Comparison of ENCODE assay signal across 8 cellular contexts in genomic region chr16:58393138-58393504, GRCh38. TPM values are rescaled to one million over a fixed set of nuclear protein-coding genes. Genes with fewer than 3 reads are reported as not detected.
A peak's percentile ranks its signal among the peaks of the same experiment; 100 is the strongest.
DNase-seq lines count a peak whose midpoint lies in the region; ATAC-seq and FAIRE-seq lines count a peak whose summit lies in the region.

No MANE protein-coding gene starts in this region.

- H3K27me3 ChIP-seq in CD4-positive, CD25-positive, alpha-beta regulatory T cell (ENCODE audit: control insufficient read depth, insufficient read depth, low read length), result peaks cover 10% of the 10 kb centered on the region
- no peaks in the 10 kb centered on the region for H3K27me3 ChIP-seq in small intestine (ENCODE audit: control insufficient read depth in 2 of 2, insufficient read depth in 2 of 2, low read length in 2 of 2)

- DNase-seq in CD4-positive, CD25-positive, alpha-beta regulatory T cell, result no peak
- no peak for DNase-seq in activated T-helper 1 cell treated with anti-CD3 and anti-CD28 coated beads, Interleukin-12 subunit alpha, Interleukin-12 subunit beta, Interleukin-2, Interleukin-4 antibody, amounts not matched to agents 30 ng/mL and 10 ng/mL and 1 ng/mL, durations not matched to agents 14 hours and 24 hours and 36 hours (ENCODE audit: low spot score)
- DNase-seq in hepatic stellate cell (ENCODE audit: low spot score) (peak; percentile 16), small intestine (no peak), SK-N-DZ (ENCODE audit: low spot score) (no peak), GOT3 (lab: John Stamatoyannopoulos, UW) (no peak)

- intact Hi-C loops in activated T-helper 1 cell treated with anti-CD3 and anti-CD28 coated beads, Interleukin-12 subunit alpha, Interleukin-12 subunit beta, Interleukin-2, Interleukin-4 antibody, amounts not matched to agents 30 ng/mL and 10 ng/mL and 1 ng/mL, durations not matched to agents 14 hours and 24 hours and 36 hours (cut with micrococcal nuclease), result loop anchor here (2.0 kb wide), 6 partner anchors 56 to 1942 kb away; partner anchors contain the start of genes CFAP20, NUDT21, OGFOD1 and USB1

- H3K4me3 ChIP-seq in CD4-positive, CD25-positive, alpha-beta regulatory T cell (ENCODE audit: low read depth, low read length), result peak overlapping the region; percentile 86
- H3K4me3 ChIP-seq in small intestine (ENCODE audit: low read depth in 1 of 2, low read length in 2 of 2), result peak overlapping the region; percentile 86 to 87

- ATAC-seq in CD4-positive, CD25-positive, alpha-beta regulatory T cell (ENCODE audit: low read depth in 2 of 2), result no peak
- ATAC-seq in GM19324 (IDR thresholded peaks at IDR 0.05; ENCODE audit: low FRiP score, unreplicated experiment), result peak; percentile 30
- peak; percentile 12 for ATAC-seq in HG03439 (IDR thresholded peaks at IDR 0.05; ENCODE audit: unreplicated experiment)

- 48 to 61% (median 57%) methylated on average over 2 of the region's 2 CpGs for WGBS in small intestine, 3 donors

- H3K4me1 ChIP-seq in CD4-positive, CD25-positive, alpha-beta regulatory T cell (ENCODE audit: control insufficient read depth, insufficient read depth, low read length, poor library complexity, severe bottlenecking), result peaks cover 6% of the 10 kb centered on the region
- peaks cover 0 to 3% of the 10 kb centered on the region in 2 donors for H3K4me1 ChIP-seq in small intestine (ENCODE audit: control insufficient read depth in 2 of 2, insufficient read depth in 1 of 2, low read depth in 1 of 2, low read length in 1 of 2)

- H3K9me3 Mint-ChIP-seq in CD4-positive, CD25-positive, alpha-beta regulatory T cell, result peaks cover 0 to 7% (median 0%) of the 10 kb centered on the region in 7 donors
- peaks cover 9% of the 10 kb centered on the region for H3K9me3 Mint-ChIP-seq in activated T-helper 1 cell treated with anti-CD3 and anti-CD28 coated beads, Interleukin-12 subunit alpha, Interleukin-12 subunit beta, Interleukin-2, Interleukin-4 antibody, amounts not matched to agents 30 ng/mL and 10 ng/mL and 1 ng/mL, durations not matched to agents 14 hours and 24 hours and 36 hours

- no peaks in the 10 kb centered on the region for H3K36me3 Mint-ChIP-seq in CD4-positive, CD25-positive, alpha-beta regulatory T cell
- H3K36me3 Mint-ChIP-seq in activated T-helper 1 cell treated with anti-CD3 and anti-CD28 coated beads, Interleukin-12 subunit alpha, Interleukin-12 subunit beta, Interleukin-2, Interleukin-4 antibody, amounts not matched to agents 30 ng/mL and 10 ng/mL and 1 ng/mL, durations not matched to agents 14 hours and 24 hours and 36 hours (ENCODE audit: low read depth), result peaks cover 14% of the 10 kb centered on the region

- H3K27ac Mint-ChIP-seq in CD4-positive, CD25-positive, alpha-beta regulatory T cell, result peak overlapping the region; percentile 94 to 97 (median 95)
- peak overlapping the region; percentile 95 for H3K27ac Mint-ChIP-seq in activated T-helper 1 cell treated with anti-CD3 and anti-CD28 coated beads, Interleukin-12 subunit alpha, Interleukin-12 subunit beta, Interleukin-2, Interleukin-4 antibody, amounts not matched to agents 30 ng/mL and 10 ng/mL and 1 ng/mL, durations not matched to agents 14 hours and 24 hours and 36 hours

- H3K4me1 Mint-ChIP-seq in CD4-positive, CD25-positive, alpha-beta regulatory T cell, result peaks cover 2 to 20% (median 16%) of the 10 kb centered on the region in 4 donors
- peaks cover 21% of the 10 kb centered on the region for H3K4me1 Mint-ChIP-seq in activated T-helper 1 cell treated with anti-CD3 and anti-CD28 coated beads, Interleukin-12 subunit alpha, Interleukin-12 subunit beta, Interleukin-2, Interleukin-4 antibody, amounts not matched to agents 30 ng/mL and 10 ng/mL and 1 ng/mL, durations not matched to agents 14 hours and 24 hours and 36 hours (ENCODE audit: low read depth)

- H3K27ac ChIP-seq in CD4-positive, CD25-positive, alpha-beta regulatory T cell (ENCODE audit: insufficient read depth, low read length, poor library complexity, severe bottlenecking), result peak overlapping the region; percentile 76
- peak overlapping the region; percentile 32 to 35 for H3K27ac ChIP-seq in small intestine (ENCODE audit: low read depth in 1 of 2, low read length in 1 of 2)

- peaks cover 18% of the 10 kb centered on the region for H3K27me3 Mint-ChIP-seq in CD4-positive, CD25-positive, alpha-beta regulatory T cell
- H3K27me3 Mint-ChIP-seq in activated T-helper 1 cell treated with anti-CD3 and anti-CD28 coated beads, Interleukin-12 subunit alpha, Interleukin-12 subunit beta, Interleukin-2, Interleukin-4 antibody, amounts not matched to agents 30 ng/mL and 10 ng/mL and 1 ng/mL, durations not matched to agents 14 hours and 24 hours and 36 hours (ENCODE audit: insufficient read depth), result peaks cover 11% of the 10 kb centered on the region

- no peak for FAIRE-seq in small intestine (lab: Jason Lieb, UNC)

- no peaks in the 10 kb centered on the region for H3K36me3 ChIP-seq in CD4-positive, CD25-positive, alpha-beta regulatory T cell (ENCODE audit: control insufficient read depth, insufficient read depth, low read length)
- H3K36me3 ChIP-seq in small intestine (ENCODE audit: control insufficient read depth in 2 of 2, insufficient read depth in 2 of 2, low read length in 2 of 2), result no peaks in the 10 kb centered on the region

- H3K4me3 Mint-ChIP-seq in CD4-positive, CD25-positive, alpha-beta regulatory T cell, result peak overlapping the region; percentile 96 to 100 (median 100)
- peak overlapping the region; percentile 95 for H3K4me3 Mint-ChIP-seq in activated T-helper 1 cell treated with anti-CD3 and anti-CD28 coated beads, Interleukin-12 subunit alpha, Interleukin-12 subunit beta, Interleukin-2, Interleukin-4 antibody, amounts not matched to agents 30 ng/mL and 10 ng/mL and 1 ng/mL, durations not matched to agents 14 hours and 24 hours and 36 hours

- H3K9me3 ChIP-seq in CD4-positive, CD25-positive, alpha-beta regulatory T cell (ENCODE audit: control insufficient read depth in 2 of 2, low read length in 2 of 2), result no peaks in the 10 kb centered on the region
- H3K9me3 ChIP-seq in small intestine (ENCODE audit: control insufficient read depth, low read depth), result no peaks in the 10 kb centered on the region

RNA-seq across cellular contexts. Expression of gene GINS3, which starts 0.8 kb away (rescaled TPM):
- total RNA-seq in CD4-positive, CD25-positive, alpha-beta regulatory T cell, result 0.86 TPM
- polyA plus RNA-seq in CD4-positive, CD25-positive, alpha-beta regulatory T cell, result 1 to 10 TPM; 1.9 to 3.1 (median 2.6) TPM
- total RNA-seq in activated T-helper 1 cell treated with anti-CD3 and anti-CD28 coated beads, Interleukin-12 subunit alpha, Interleukin-12 subunit beta, Interleukin-2, Interleukin-4 antibody, amounts not matched to agents 30 ng/mL and 10 ng/mL and 1 ng/mL, durations not matched to agents 14 hours and 24 hours and 36 hours, result 23.8 and 25.3 TPM in 2 replicates
- polyA plus RNA-seq in small intestine, result 1 to 10 TPM; 1.3 to 6.7 (median 1.4) TPM
- polyA plus RNA-seq in SK-N-DZ (2014; cell fraction: cytosol; rRNA removed), result 32.9 and 35.8 TPM in 2 replicates
- 22.8 and 24.5 TPM in 2 replicates for polyA plus RNA-seq in SK-N-DZ (2014; cell fraction: nucleus; rRNA removed)

Comparison
In these comparisons a context has a peak if more than half of its experiments do, and no peak if none do; other contexts are left out.
1. ATAC-seq: peak in GM19324 (single experiment) and HG03439 (single experiment); none in CD4-positive, CD25-positive, alpha-beta regulatory T cell (0 of 2).
2. RNA of gene GINS3, which starts 0.8 kb away (total RNA-seq): 23.8 to 25.3 TPM in activated T-helper 1 cell treated with anti-CD3 and anti-CD28 coated beads, Interleukin-12 subunit alpha, Interleukin-12 subunit beta, Interleukin-2, Interleukin-4 antibody, amounts not matched to agents 30 ng/mL and 10 ng/mL and 1 ng/mL, durations not matched to agents 14 hours and 24 hours and 36 hours; 0.86 TPM in CD4-positive, CD25-positive, alpha-beta regulatory T cell (single experiment); every median in the first group is over 10 times any median in the second.